In the genomic region with DNA sequence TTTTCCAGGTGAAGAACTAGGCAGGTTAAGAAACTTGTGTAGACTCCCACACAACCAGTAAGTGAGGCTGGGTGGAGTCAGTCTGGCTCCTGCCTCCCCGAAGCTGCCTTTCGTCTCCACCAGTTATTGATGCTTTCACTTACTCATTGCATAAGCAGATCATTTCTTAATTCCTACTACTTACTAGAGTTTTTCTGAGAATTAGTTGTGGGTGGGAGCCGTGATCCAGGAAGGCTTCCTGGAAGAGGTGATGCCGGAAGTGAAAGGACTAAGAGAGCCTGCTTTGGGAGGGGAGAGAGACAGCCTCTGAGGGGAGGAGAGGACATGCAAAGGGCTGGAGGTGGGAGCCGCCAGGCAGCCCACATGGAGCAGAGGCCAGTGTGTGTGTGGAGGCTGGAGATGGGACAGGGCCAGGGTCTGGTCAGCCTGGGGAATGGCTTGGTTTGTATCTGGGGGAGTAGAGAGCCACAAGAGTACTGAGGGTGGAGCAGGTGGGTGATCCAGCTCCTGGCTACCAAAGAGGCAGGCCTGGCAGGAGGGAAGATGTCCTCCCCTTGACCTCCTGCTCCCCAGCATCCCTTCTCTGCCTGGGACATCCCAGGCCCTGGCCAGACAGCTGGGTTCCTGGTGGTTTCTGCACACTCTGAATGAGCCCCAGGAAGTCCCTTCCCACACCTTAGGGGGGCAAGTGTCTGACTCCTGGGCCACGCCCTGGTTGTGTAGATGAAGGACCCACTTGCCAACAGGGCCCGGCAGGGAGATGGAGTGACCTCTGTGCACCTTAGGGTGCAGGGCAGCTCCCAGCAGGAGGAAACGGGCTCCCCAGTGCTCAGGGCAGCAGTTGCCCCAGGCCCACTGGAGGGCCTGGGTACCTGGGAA, we compare ENCODE assay signal across 10 cellular contexts.
A peak's percentile ranks its signal among the peaks of the same experiment; 100 is the strongest.
DNase-seq lines count a peak whose midpoint lies in the region; ATAC-seq lines count a peak whose summit lies in the region.
"Had no signal": no experiment of that assay in that cellular context is flagged by ENCODE, and none has a peak within 500 bp of the region (broad histone marks: within the 10 kb centered on the region; RNA-seq: fewer than 3 reads in every experiment).

No MANE protein-coding gene starts in this region.

- DNase-seq in activated CD8-positive, alpha-beta memory T cell treated with anti-CD3 and anti-CD28 coated beads for 24 hours, result peak; percentile 69
- no peak for DNase-seq in activated CD8-positive, alpha-beta memory T cell treated with anti-CD3 and anti-CD28 coated beads, Interleukin-2, amount 50 U/mL, for 4 hours
- DNase-seq in activated CD8-positive, alpha-beta memory T cell treated with anti-CD3 and anti-CD28 coated beads, Interleukin-2, amount 50 U/mL, for 48 hours, result peak; percentile 61
- DNase-seq in islet precursor cell (peak; percentile 41), nucleus accumbens (lab: John Stamatoyannopoulos, UW) (no peak), kidney glomerular epithelial cell (lab: John Stamatoyannopoulos, UW) (no peak)
- DNase-seq in stimulated activated naive CD8-positive, alpha-beta T cell treated with anti-CD3 and anti-CD28 coated beads, Interleukin-15, Interleukin-2, amounts not matched to agents 100 U/mL and 50 U/mL, for 24 hours, result peak; percentile 34
- DNase-seq: brain microvascular endothelial cell, NCI-H1436 treated with DMSO at 0.1 percent for 48 hours had no signal

- ATAC-seq in stimulated activated naive CD8-positive, alpha-beta T cell treated with anti-CD3 and anti-CD28 coated beads, Interleukin-15, Interleukin-2, amounts not matched to agents 100 U/mL and 50 U/mL, for 24 hours, result peak; percentile 66
- no peak for ATAC-seq in HG02678 (IDR thresholded peaks at IDR 0.05; ENCODE audit: unreplicated experiment)

Comparison
In these comparisons a context has a peak if more than half of its experiments do, and no peak if none do; other contexts are left out.
1. DNase-seq: peak in activated CD8-positive, alpha-beta memory T cell treated with anti-CD3 and anti-CD28 coated beads for 24 hours (single experiment), activated CD8-positive, alpha-beta memory T cell treated with anti-CD3 and anti-CD28 coated beads, Interleukin-2, amount 50 U/mL, for 48 hours (single experiment), islet precursor cell (single experiment) and stimulated activated naive CD8-positive, alpha-beta T cell treated with anti-CD3 and anti-CD28 coated beads, Interleukin-15, Interleukin-2, amounts not matched to agents 100 U/mL and 50 U/mL, for 24 hours (single experiment); none in activated CD8-positive, alpha-beta memory T cell treated with anti-CD3 and anti-CD28 coated beads, Interleukin-2, amount 50 U/mL, for 4 hours (single experiment), nucleus accumbens (0 of 56) and kidney glomerular epithelial cell (single experiment).